ENCODE assay signal across 16 cellular contexts in genomic region chr19:52322429-52322828, GRCh38. TPM values are rescaled to one million over a fixed set of nuclear protein-coding genes. Genes with fewer than 3 reads are reported as not detected.
DNase-seq lines count a peak whose midpoint lies in the region; ATAC-seq, FAIRE-seq and TF ChIP-seq lines count a peak whose summit lies in the region.
"Had no signal": no experiment of that assay in that cellular context is flagged by ENCODE, and none has a peak within 500 bp of the region (broad histone marks: within the 10 kb centered on the region; RNA-seq: fewer than 3 reads in every experiment).

No MANE protein-coding gene starts in this region.

- no peak overlapping the region for H2AK5ac ChIP-seq in mesendoderm (ENCODE audit: low read length)

- no peak overlapping the region for H2BK5ac ChIP-seq in mesendoderm (ENCODE audit: low read length)

- H2BK120ac ChIP-seq in mesendoderm (ENCODE audit: low read depth, low read length): no peak overlapping the region

- H3K36me3 ChIP-seq in mesendoderm (ENCODE audit: control insufficient read depth, insufficient read depth, low read length): peaks cover 10% of the 10 kb centered on the region
- H3K36me3 ChIP-seq in body of pancreas (replicated peaks in 1 of 2; ENCODE audit: insufficient read depth in 1 of 2, low read depth in 2 of 2): peaks cover 27 to 44% of the 10 kb centered on the region in 2 donors

- H3K23ac ChIP-seq in mesendoderm (ENCODE audit: low read length): no peak overlapping the region

- H4K8ac ChIP-seq in mesendoderm (ENCODE audit: low read depth, low read length): no peak overlapping the region

- no peak overlapping the region for H3K4ac ChIP-seq in mesendoderm (ENCODE audit: low read depth, low read length)

- WGBS in A549 (ENCODE audit: missing lambda C conversion rate): 98% methylated on average over 6 of the region's 6 CpGs
- no CpG with 5 or more reads among the region's 6 CpGs for WGBS in mesendoderm (ENCODE audit: extremely low coverage, insufficient coverage, low lambda C conversion rate)
- WGBS in body of pancreas, 2 donors: 94 to 97% methylated on average over 6 of the region's 6 CpGs

- peaks cover 16 to 71% (median 64%) of the 10 kb centered on the region in 3 donors for H3K9me3 Mint-ChIP-seq in T-cell

- peaks cover 0 to 2% (median 0%) of the 10 kb centered on the region in 3 donors for H3K4me1 Mint-ChIP-seq in T-cell
- H3K4me1 Mint-ChIP-seq: H9 had no signal

- no peak overlapping the region for H3K9ac ChIP-seq in mesendoderm (ENCODE audit: low read length)

- CTCF ChIA-PET in A549 (lab: Yijun Ruan, JAX) (no interaction called here), T-cell (lab: Charles Lee) (no interaction called here)

- H3K56ac ChIP-seq in mesendoderm (ENCODE audit: low read length): no peak overlapping the region

- no peak overlapping the region for H4K5ac ChIP-seq in mesendoderm (ENCODE audit: low read length)

- no peaks in the 10 kb centered on the region for H3K4me1 ChIP-seq in A549
- no peaks in the 10 kb centered on the region for H3K4me1 ChIP-seq in mesendoderm (ENCODE audit: control insufficient read depth, low read depth, low read length)
- H3K4me1 ChIP-seq in body of pancreas: no peaks in the 10 kb centered on the region
- H3K4me1 ChIP-seq: Peyer's patch had no signal

- peaks cover 100% of the 10 kb centered on the region for H3K9me3 ChIP-seq in A549
- H3K9me3 ChIP-seq in body of pancreas: peaks cover 0 to 96% (median 9%) of the 10 kb centered on the region in 3 donors

- no peaks in the 10 kb centered on the region for H3K27me3 ChIP-seq in mesendoderm (ENCODE audit: insufficient read depth, low read length, poor library complexity)
- no peaks in the 10 kb centered on the region for H3K27me3 ChIP-seq in body of pancreas
- H3K27me3 ChIP-seq: Peyer's patch had no signal

- ATAC-seq in A549 (no peak), body of pancreas (no peak), GM19023 (IDR thresholded peaks at IDR 0.05; ENCODE audit: unreplicated experiment) (no peak), T-cell (replicated peaks in 1 of 4) (no peak)

- FAIRE-seq in A549 (lab: Jason Lieb, UNC) (peak; percentile 65), H54 (lab: Jason Lieb, UNC) (peak; percentile 62)

- H3K79me1 ChIP-seq in mesendoderm (ENCODE audit: low read length): no peaks in the 10 kb centered on the region

- DNase-seq in A549 (ENCODE audit: low read depth in 1 of 2, low spot score in 1 of 2) (no peak), H54 (ENCODE audit: insufficient read length, low spot score) (no peak), coronary artery (ENCODE audit: low spot score) (no peak), mesendoderm (no peak), body of pancreas (no peak), G401 (ENCODE audit: low spot score) (no peak), T-cell (no peak)
- DNase-seq: CD4-positive, alpha-beta T cell; H9; IMR-90; NCI-H1417 treated with DMSO at 0.1 percent for 48 hours; NCI-H2029 treated with DMSO at 0.1 percent for 48 hours; NCI-H510A treated with DMSO at 0.1 percent for 48 hours; Peyer's patch; Right ventricle myocardium superior had no signal

- in situ Hi-C loops in G401 (cut with HindIII; ENCODE audit: low sequenced_read_pairs): no loop called here

- no peak overlapping the region for H3K18ac ChIP-seq in mesendoderm (ENCODE audit: low read length)

- intact Hi-C loops in body of pancreas (cut with DNase I): no loop called here

- POLR2A ChIA-PET in A549 (lab: Yijun Ruan, JAX) (no interaction called here), T-cell (lab: Charles Lee) (no interaction called here)

- TF ChIP-seq POLR2A in A549 (IDR thresholded peaks at IDR 0.05; ENCODE audit: low read length) (no peak), H54 (IDR thresholded peaks at IDR 0.05; ENCODE audit: low read depth, low read length) (no peak), body of pancreas (IDR thresholded peaks at IDR 0.05) (no peak)

- H3K27ac Mint-ChIP-seq in T-cell: no peak overlapping the region
- H3K27ac Mint-ChIP-seq: CD4-positive, alpha-beta T cell; H9 had no signal

- TF ChIP-seq RAD21 in A549 (conservative IDR thresholded peaks at IDR 0.05 in 1 of 2, IDR thresholded peaks at IDR 0.05 in 1 of 2): no peak

- H3K27ac ChIP-seq in A549: no peak overlapping the region
- H3K27ac ChIP-seq in coronary artery: no peak overlapping the region
- no peak overlapping the region for H3K27ac ChIP-seq in mesendoderm (ENCODE audit: low read depth, low read length)
- H3K27ac ChIP-seq in body of pancreas: no peak overlapping the region
- H3K27ac ChIP-seq: Peyer's patch had no signal

- TF ChIP-seq EP300 in A549 (IDR thresholded peaks at IDR 0.05): no peak

- H3K4me3 Mint-ChIP-seq in T-cell: no peak overlapping the region
- H3K4me3 Mint-ChIP-seq: CD4-positive, alpha-beta T cell; H9 had no signal

- H3K79me2 ChIP-seq in mesendoderm (ENCODE audit: control insufficient read depth, insufficient read depth, low read length): no peaks in the 10 kb centered on the region

- peaks cover 74% of the 10 kb centered on the region for H3K36me3 Mint-ChIP-seq in T-cell

- H3K4me2 ChIP-seq in A549 (no peak overlapping the region), mesendoderm (ENCODE audit: low read length) (no peak overlapping the region)

- 0 out of 3 replicates have a peak overlapping the region, but pooled peaks have one; percentile 12 for H3K4me3 ChIP-seq in A549
- peak overlapping the region; percentile 5 for H3K4me3 ChIP-seq in coronary artery
- peak overlapping the region; percentile 42 for H3K4me3 ChIP-seq in mesendoderm (ENCODE audit: low read length)
- H3K4me3 ChIP-seq in body of pancreas: no peak overlapping the region
- H3K4me3 ChIP-seq: Peyer's patch had no signal

- no peaks in the 10 kb centered on the region for H3K27me3 Mint-ChIP-seq in T-cell
- H3K27me3 Mint-ChIP-seq: CD4-positive, alpha-beta T cell had no signal

- H2BK15ac ChIP-seq in mesendoderm (replicated peaks; ENCODE audit: low read depth): no peak overlapping the region

- TF ChIP-seq CTCF in A549 (IDR thresholded peaks at IDR 0.05) (no peak), coronary artery (IDR thresholded peaks at IDR 0.05) (no peak), body of pancreas (IDR thresholded peaks at IDR 0.05) (no peak)

TF ChIP-seq in A549, 52 proteins besides CTCF, POLR2A, EP300 and RAD21:
- TF ChIP-seq PBX3 (IDR thresholded peaks at IDR 0.05) (no peak), GATA3 (IDR thresholded peaks at IDR 0.05; ENCODE audit: borderline replicate concordance) (peak; percentile 28; the same call in 1 of the 2 replicates)
TF ChIP-seq in A549: peak in this region for 1.

RNA-seq across cellular contexts. Expression of gene ZNF610, which starts 13.6 kb away (rescaled TPM):
- polyA plus RNA-seq in A549 (2011; rRNA removed) (0.11 TPM in 1 of 2 replicates, not detected in the other), A549 (2017; fragmentation: RNase III; extraction: RNeasy Plus Mini Kit Qiagen cat#74134 plus additional on column Dnase treatment) (0.08 TPM in 1 of 3 replicates, not detected in the others)
- polyA plus RNA-seq in A549 (2012; cell fraction: cytosol; rRNA removed): not detected in 2 replicates
- polyA plus RNA-seq in A549 (2012; cell fraction: nucleus; rRNA removed): not detected in 2 replicates
- not detected in 2 replicates for polyA minus RNA-seq in A549 (2011; rRNA and poly(A)+ RNA removed)
- 4.4 TPM for polyA plus RNA-seq in mesendoderm (2013, experiment 1 of 2)
- polyA plus RNA-seq in mesendoderm (2013, experiment 2 of 2): 4.4 TPM
- total RNA-seq in body of pancreas (under 1 TPM in 1 of 2 donors, not detected in 1; 0.78 TPM), T-cell (1 to 10 TPM in 3 of 5 donors, under 1 TPM in 2; 0.51 to 5.4 (median 1.3) TPM)
- 0.47 TPM in 1 of 2 replicates, not detected in the other for total RNA-seq in G401 (2014; rRNA removed; shearing (Covaris generic))

RNA-seq across cellular contexts. Expression of gene ZNF480, which starts 25.5 kb away (rescaled TPM):
- 11.0 and 14.1 TPM in 2 replicates for polyA plus RNA-seq in A549 (2011; rRNA removed)
- 2.0 and 2.2 TPM in 2 replicates for polyA plus RNA-seq in A549 (2012; cell fraction: cytosol; rRNA removed)
- 0.82 and 0.91 TPM in 2 replicates for polyA plus RNA-seq in A549 (2012; cell fraction: nucleus; rRNA removed)
- 62.7 to 68.5 TPM (median 63.6 TPM) in 3 replicates for polyA plus RNA-seq in A549 (2017; fragmentation: RNase III; extraction: RNeasy Plus Mini Kit Qiagen cat#74134 plus additional on column Dnase treatment)
- 4.0 and 4.1 TPM in 2 replicates for polyA minus RNA-seq in A549 (2011; rRNA and poly(A)+ RNA removed)
- 14.6 TPM for polyA plus RNA-seq in mesendoderm (2013, experiment 1 of 2)
- polyA plus RNA-seq in mesendoderm (2013, experiment 2 of 2): 14.4 TPM
- total RNA-seq in body of pancreas: 1 to 10 TPM; 6.3 to 8.6 TPM
- 4.9 and 9.1 TPM in 2 replicates for total RNA-seq in G401 (2014; rRNA removed; shearing (Covaris generic))
- 10 to 100 TPM in 4 of 5 donors, 1 to 10 TPM in 1; 9.3 to 22.1 (median 18.9) TPM for total RNA-seq in T-cell

RNA-seq across cellular contexts. Expression of gene ZNF880, which starts 47.3 kb away (rescaled TPM):
- polyA plus RNA-seq in A549 (2011; rRNA removed) (1.7 and 2.1 TPM in 2 replicates), A549 (2017; fragmentation: RNase III; extraction: RNeasy Plus Mini Kit Qiagen cat#74134 plus additional on column Dnase treatment) (0.90 to 1.4 TPM (median 0.96 TPM) in 3 replicates)
- polyA plus RNA-seq in A549 (2012; cell fraction: cytosol; rRNA removed): 1.2 and 1.3 TPM in 2 replicates
- polyA plus RNA-seq in A549 (2012; cell fraction: nucleus; rRNA removed): 0.59 and 0.82 TPM in 2 replicates
- polyA minus RNA-seq in A549 (2011; rRNA and poly(A)+ RNA removed): 0.37 and 0.49 TPM in 2 replicates
- polyA plus RNA-seq in mesendoderm (2013, experiment 1 of 2): 24.0 TPM
- 23.6 TPM for polyA plus RNA-seq in mesendoderm (2013, experiment 2 of 2)
- total RNA-seq in body of pancreas (10 to 100 TPM; 12.2 to 17.8 TPM), T-cell (10 to 100 TPM; 15.3 to 31.1 (median 28.5) TPM)
- total RNA-seq in G401 (2014; rRNA removed; shearing (Covaris generic)): not detected in 2 replicates

RNA-seq across cellular contexts. Expression of gene ZNF766, which starts 53.0 kb away (rescaled TPM):
- 19.3 and 21.9 TPM in 2 replicates for polyA plus RNA-seq in A549 (2011; rRNA removed)
- polyA plus RNA-seq in A549 (2012; cell fraction: cytosol; rRNA removed): 4.5 and 4.7 TPM in 2 replicates
- polyA plus RNA-seq in A549 (2012; cell fraction: nucleus; rRNA removed): 2.5 and 3.8 TPM in 2 replicates
- 11.1 to 11.9 TPM (median 11.2 TPM) in 3 replicates for polyA plus RNA-seq in A549 (2017; fragmentation: RNase III; extraction: RNeasy Plus Mini Kit Qiagen cat#74134 plus additional on column Dnase treatment)
- 11.6 and 11.7 TPM in 2 replicates for polyA minus RNA-seq in A549 (2011; rRNA and poly(A)+ RNA removed)
- polyA plus RNA-seq in mesendoderm (2013, experiment 1 of 2): 25.4 TPM
- polyA plus RNA-seq in mesendoderm (2013, experiment 2 of 2): 23.1 TPM
- total RNA-seq in body of pancreas: 1 to 10 TPM; 2.0 to 4.9 TPM
- 5.6 and 6.8 TPM in 2 replicates for total RNA-seq in G401 (2014; rRNA removed; shearing (Covaris generic))
- 10 to 100 TPM; 40.3 to 46.6 (median 42.0) TPM for total RNA-seq in T-cell

Comparison
In these comparisons a context has a peak if more than half of its experiments do, and no peak if none do; other contexts are left out.
1. H3K4me3 ChIP-seq: peak in A549 (single experiment), coronary artery (single experiment) and mesendoderm (single experiment); none in body of pancreas (0 of 2).
2. RNA of gene ZNF880, which starts 47.3 kb away (total RNA-seq): 15.3 to 31.1 TPM in T-cell and 12.2 to 17.8 TPM in body of pancreas; not detected in G401; every median in the first group is over 10 times any median in the second.